Comparison of ENCODE assay signal across 32 cellular contexts in genomic region chr3:31319332-31319731, GRCh38.
"Had no signal": no experiment of that assay in that cellular context is flagged by ENCODE, and none has a peak within 500 bp of the region (broad histone marks: within the 10 kb centered on the region; RNA-seq: fewer than 3 reads in every experiment).

No MANE protein-coding gene starts in this region.

- H3K4me2 ChIP-seq: SK-N-SH had no signal

- H3K9me3 ChIP-seq: MG63, Peyer's patch, SJSA1, SK-N-SH had no signal

- H3K27ac ChIP-seq: Peyer's patch, SJSA1 had no signal

- DNase-seq: Kasumi-1, KG1, MG63, NCI-H1048, NCI-H1092 treated with DMSO at 0.1 percent for 48 hours, NCI-H1105 treated with DMSO at 0.1 percent for 48 hours, NCI-H1417, NCI-H1436, NCI-H146, NCI-H1694, NCI-H187, NCI-H1930, NCI-H2029 treated with DMSO at 0.1 percent for 48 hours, NCI-H2081 treated with DMSO at 0.1 percent for 48 hours, NCI-H2107, NCI-H2171, NCI-H226, NCI-H446 treated with DMSO at 0.1 percent for 48 hours, NCI-H510A treated with DMSO at 0.1 percent for 48 hours, NCI-H526, NCI-H69, NCI-H748 treated with DMSO at 0.1 percent for 48 hours, NCI-H82, PC-3, Peyer's patch, Right ventricle myocardium superior, RPMI8226, SHP77 treated with DMSO at 0.1 percent for 48 hours, SK-N-SH, SW 1271, T-cell had no signal

- H3K4me1 ChIP-seq: Peyer's patch, SJSA1 had no signal

- H3K9ac ChIP-seq: SK-N-SH had no signal

- ATAC-seq: PC-3, T-cell had no signal

- H3K36me3 ChIP-seq: MG63, Peyer's patch, SJSA1 had no signal

- H3K27me3 ChIP-seq: MG63, Peyer's patch, SJSA1 had no signal

- H3K4me3 ChIP-seq: MG63, Peyer's patch, SJSA1 had no signal
